In genomic region chr1:25569599-25570458, GRCh38 we compare ENCODE assay signal across 14 cellular contexts. TPM values are rescaled to one million over a fixed set of nuclear protein-coding genes. Genes with fewer than 3 reads are reported as not detected.
A peak's percentile ranks its signal among the peaks of the same experiment; 100 is the strongest.
DNase-seq lines count a peak whose midpoint lies in the region; ATAC-seq and TF ChIP-seq lines count a peak whose summit lies in the region.
"Had no signal": no experiment of that assay in that cellular context is flagged by ENCODE, and none has a peak within 500 bp of the region (broad histone marks: within the 10 kb centered on the region; RNA-seq: fewer than 3 reads in every experiment).

No MANE protein-coding gene starts in this region.

- H3K36me3 ChIP-seq in CD8-positive, alpha-beta T cell (ENCODE audit: insufficient read depth, low read length) = peaks cover 22% of the 10 kb centered on the region

- H3K27ac Mint-ChIP-seq in CD8-positive, alpha-beta T cell = peak overlapping the region; percentile 96
- peak overlapping the region; percentile 70 for H3K27ac Mint-ChIP-seq in neural crest cell (ENCODE audit: unreplicated experiment)
- no peak overlapping the region for H3K27ac Mint-ChIP-seq in activated CD4-positive, alpha-beta T cell treated with anti-CD3 and anti-CD28 coated beads for 36 hours

- H3K4me1 Mint-ChIP-seq in CD8-positive, alpha-beta T cell (ENCODE audit: low read depth) = peaks cover 85% of the 10 kb centered on the region
- H3K4me1 Mint-ChIP-seq in neural crest cell = peaks cover 80% of the 10 kb centered on the region
- peaks cover 68% of the 10 kb centered on the region for H3K4me1 Mint-ChIP-seq in activated CD4-positive, alpha-beta T cell treated with anti-CD3 and anti-CD28 coated beads for 36 hours

- ATAC-seq in CD8-positive, alpha-beta T cell = no peak
- ATAC-seq in activated CD4-positive, alpha-beta T cell treated with anti-CD3 and anti-CD28 coated beads for 36 hours = no peak

- no peaks in the 10 kb centered on the region for H3K9me3 ChIP-seq in CD8-positive, alpha-beta T cell (ENCODE audit: low read length)
- H3K9me3 ChIP-seq: Caco-2 had no signal

- intact Hi-C loops in CD8-positive, alpha-beta T cell (cut with DNase I, micrococcal nuclease) = loop anchor here in 1 of 2 experiments (5.0 kb wide), 1 partner anchor 38 kb away; no protein-coding TSS in a partner anchor
- intact Hi-C loops in activated CD4-positive, alpha-beta T cell treated with anti-CD3 and anti-CD28 coated beads for 36 hours (cut with DNase I, micrococcal nuclease) = no loop called here

- peaks cover 86% of the 10 kb centered on the region for H3K4me1 ChIP-seq in CD8-positive, alpha-beta T cell (ENCODE audit: insufficient read depth, low read length)

- no peaks in the 10 kb centered on the region for H3K27me3 ChIP-seq in CD8-positive, alpha-beta T cell (ENCODE audit: insufficient read depth, low read length)

- H3K4me3 ChIP-seq in CD8-positive, alpha-beta T cell (ENCODE audit: low read depth, low read length) = no peak overlapping the region
- no peak overlapping the region for H3K4me3 ChIP-seq in cardiac fibroblast (replicated peaks in 1 of 2; ENCODE audit: low read depth in 2 of 2, low read length in 2 of 2)
- H3K4me3 ChIP-seq: SK-N-MC had no signal

- H3K4me3 Mint-ChIP-seq in CD8-positive, alpha-beta T cell = peak overlapping the region; percentile 1
- peak overlapping the region; percentile 31 for H3K4me3 Mint-ChIP-seq in neural crest cell
- H3K4me3 Mint-ChIP-seq in activated CD4-positive, alpha-beta T cell treated with anti-CD3 and anti-CD28 coated beads for 36 hours = no peak overlapping the region
- H3K4me3 Mint-ChIP-seq: nephron, type B pancreatic cell had no signal

- TF ChIP-seq CTCF in CD8-positive, alpha-beta T cell (IDR thresholded peaks at IDR 0.05) = no peak
- TF ChIP-seq CTCF in cardiac fibroblast (IDR thresholded peaks at IDR 0.05; ENCODE audit: low read depth, low read length) = no peak
- TF ChIP-seq CTCF in neural crest cell (conservative IDR thresholded peaks at IDR 0.05) = no peak

- CTCF ChIA-PET in CD8-positive, alpha-beta T cell (lab: Charles Lee) = interaction anchor here (0.9 to 3.4 kb wide), 5 partner anchors 21 to 91 kb away, joined by 3 to 14 read pairs (median 4); no protein-coding TSS in a partner anchor
- CTCF ChIA-PET in activated CD4-positive, alpha-beta T cell treated with anti-CD3 and anti-CD28 coated beads for 36 hours (lab: Charles Lee) = interaction anchor here (1.0 kb wide), 1 partner anchor 21 kb away, joined by 3 read pairs; no protein-coding TSS in a partner anchor

- POLR2A ChIA-PET in CD8-positive, alpha-beta T cell (lab: Charles Lee) = interaction anchor here (0.8 to 4.6 kb wide), 6 partner anchors 9 to 228 kb away, joined by 3 to 26 read pairs (median 5); partner anchors contain the start of gene LDLRAP1
- POLR2A ChIA-PET in activated CD4-positive, alpha-beta T cell treated with anti-CD3 and anti-CD28 coated beads for 36 hours (lab: Charles Lee) = no interaction called here

- DNase-seq in CD8-positive, alpha-beta T cell = no peak
- DNase-seq in NCI-H2171 (lab: John Stamatoyannopoulos, UW) (peak; percentile 88), cardiac fibroblast (ENCODE audit: low read depth in 2 of 2) (peak; percentile 15 to 30), neural crest cell (ENCODE audit: low read depth, low spot score) (no peak), KG1 (lab: John Stamatoyannopoulos, UW) (no peak), NCI-H187 (lab: John Stamatoyannopoulos, UW) (no peak), NCI-H345 (lab: John Stamatoyannopoulos, UW) (no peak)
- no peak for DNase-seq in activated CD4-positive, alpha-beta T cell treated with anti-CD3 and anti-CD28 coated beads for 36 hours
- DNase-seq: NCI-H1048; stimulated activated CD4-positive, alpha-beta T cell treated with anti-CD3 and anti-CD28 coated beads, Interleukin-4, amount 100 ng/mL, for 24 hours had no signal

- H3K36me3 Mint-ChIP-seq in CD8-positive, alpha-beta T cell = peaks cover 48% of the 10 kb centered on the region
- H3K36me3 Mint-ChIP-seq in neural crest cell (ENCODE audit: low read depth) = no peaks in the 10 kb centered on the region
- peaks cover 6% of the 10 kb centered on the region for H3K36me3 Mint-ChIP-seq in activated CD4-positive, alpha-beta T cell treated with anti-CD3 and anti-CD28 coated beads for 36 hours (ENCODE audit: low read depth)
- H3K36me3 Mint-ChIP-seq: type B pancreatic cell had no signal

- H3K27ac ChIP-seq in CD8-positive, alpha-beta T cell (ENCODE audit: low read depth, low read length) = no peak overlapping the region
- H3K27ac ChIP-seq: SK-N-MC had no signal

- H3K27me3 Mint-ChIP-seq in CD8-positive, alpha-beta T cell (ENCODE audit: low read depth) = no peaks in the 10 kb centered on the region
- peaks cover 4% of the 10 kb centered on the region for H3K27me3 Mint-ChIP-seq in neural crest cell (ENCODE audit: low read depth)
- H3K27me3 Mint-ChIP-seq in activated CD4-positive, alpha-beta T cell treated with anti-CD3 and anti-CD28 coated beads for 36 hours = no peaks in the 10 kb centered on the region

- H3K9me3 Mint-ChIP-seq in CD8-positive, alpha-beta T cell = no peaks in the 10 kb centered on the region
- H3K9me3 Mint-ChIP-seq in neural crest cell = no peaks in the 10 kb centered on the region
- no peaks in the 10 kb centered on the region for H3K9me3 Mint-ChIP-seq in activated CD4-positive, alpha-beta T cell treated with anti-CD3 and anti-CD28 coated beads for 36 hours (ENCODE audit: low read depth)
- H3K9me3 Mint-ChIP-seq: nephron, type B pancreatic cell had no signal

RNA-seq across cellular contexts. Expression of gene LDLRAP1, which starts 26.4 kb away (rescaled TPM):
- total RNA-seq in CD8-positive, alpha-beta T cell = 10 to 100 TPM; 46.1 to 49.5 TPM
- total RNA-seq in neural crest cell = 18.8 and 20.7 TPM in 2 replicates
- total RNA-seq in activated CD4-positive, alpha-beta T cell treated with anti-CD3 and anti-CD28 coated beads for 36 hours = 10 to 100 TPM; 13.0 to 14.6 TPM

RNA-seq across cellular contexts. Expression of gene MAN1C1, which starts 46.8 kb away (rescaled TPM):
- 10 to 100 TPM; 24.6 to 25.7 TPM for total RNA-seq in CD8-positive, alpha-beta T cell
- 19.8 and 22.6 TPM in 2 replicates for total RNA-seq in neural crest cell
- 10 to 100 TPM in 1 of 2 experiments, 1 to 10 TPM in 1; 10.0 to 10.1 TPM for total RNA-seq in activated CD4-positive, alpha-beta T cell treated with anti-CD3 and anti-CD28 coated beads for 36 hours

Comparison
In these comparisons a context has a peak if more than half of its experiments do, and no peak if none do; other contexts are left out.
1. DNase-seq: peak in NCI-H2171 (single experiment) and cardiac fibroblast (2 of 2); none in CD8-positive, alpha-beta T cell (0 of 7), neural crest cell (single experiment), KG1 (single experiment), NCI-H187 (0 of 2), activated CD4-positive, alpha-beta T cell treated with anti-CD3 and anti-CD28 coated beads for 36 hours (single experiment) and NCI-H345 (single experiment).